9 cellular contexts compared by ENCODE assay signal in genomic region chr2:143934170-143934912, GRCh38.
DNase-seq lines count a peak whose midpoint lies in the region; ATAC-seq and TF ChIP-seq lines count a peak whose summit lies in the region.
"Had no signal": no experiment of that assay in that cellular context is flagged by ENCODE, and none has a peak within 500 bp of the region (broad histone marks: within the 10 kb centered on the region; RNA-seq: fewer than 3 reads in every experiment).

No MANE protein-coding gene starts in this region.

- H3K27ac ChIP-seq in iPS-20b (ENCODE audit: low read length) (no peak overlapping the region), upper lobe of left lung (peak overlapping the region; percentile 6 to 90 (median 60)), uterus (peak overlapping the region in 1 of 2 donors; percentile 11)

- H3K9ac ChIP-seq in iPS-20b (ENCODE audit: low read depth, low read length) = no peak overlapping the region

- no peak for TF ChIP-seq EP300 in upper lobe of left lung (IDR thresholded peaks at IDR 0.05)

- ATAC-seq in GM21619 (IDR thresholded peaks at IDR 0.05; ENCODE audit: unreplicated experiment) = peak; percentile 52
- peak; percentile 43 for ATAC-seq in HG03460 (IDR thresholded peaks at IDR 0.05; ENCODE audit: unreplicated experiment)
- ATAC-seq in upper lobe of left lung (ENCODE audit: low FRiP score in 2 of 2) = no peak
- ATAC-seq in activated CD8-positive, alpha-beta T cell treated with anti-CD3 and anti-CD28 coated beads for 36 hours = no peak

- H3K4me3 Mint-ChIP-seq in activated CD8-positive, alpha-beta T cell treated with anti-CD3 and anti-CD28 coated beads for 36 hours = no peak overlapping the region
- no peak overlapping the region for H3K4me3 Mint-ChIP-seq in activated naive CD8-positive, alpha-beta T cell treated with anti-CD3 and anti-CD28 coated beads for 36 hours

- H3K27ac Mint-ChIP-seq in activated CD8-positive, alpha-beta T cell treated with anti-CD3 and anti-CD28 coated beads for 36 hours = no peak overlapping the region
- no peak overlapping the region for H3K27ac Mint-ChIP-seq in activated naive CD8-positive, alpha-beta T cell treated with anti-CD3 and anti-CD28 coated beads for 36 hours

- intact Hi-C loops in activated CD8-positive, alpha-beta T cell treated with anti-CD3 and anti-CD28 coated beads for 36 hours (cut with micrococcal nuclease) = no loop called here
- intact Hi-C loops in uterus (cut with DNase I; ENCODE audit: low total_unique reads) = no loop called here

- CTCF ChIA-PET in activated CD8-positive, alpha-beta T cell treated with anti-CD3 and anti-CD28 coated beads for 36 hours (lab: Charles Lee) = interaction anchor here (1.1 to 1.2 kb wide), 2 partner anchors 10 to 31 kb away, joined by 3 read pairs; no protein-coding TSS in a partner anchor

- WGBS in upper lobe of left lung, 2 donors = 69 to 77% methylated on average over 3 of the region's 3 CpGs

- peaks cover 28% of the 10 kb centered on the region for H3K27me3 Mint-ChIP-seq in activated CD8-positive, alpha-beta T cell treated with anti-CD3 and anti-CD28 coated beads for 36 hours
- H3K27me3 Mint-ChIP-seq in activated naive CD8-positive, alpha-beta T cell treated with anti-CD3 and anti-CD28 coated beads for 36 hours = peaks cover 77% of the 10 kb centered on the region

- H3K27me3 ChIP-seq in iPS-20b (ENCODE audit: insufficient read depth, low read length) (peaks cover 43% of the 10 kb centered on the region), upper lobe of left lung (peaks cover 0 to 8% (median 0%) of the 10 kb centered on the region in 4 donors), uterus (no peaks in the 10 kb centered on the region)

- no peaks in the 10 kb centered on the region for H3K9me3 Mint-ChIP-seq in activated CD8-positive, alpha-beta T cell treated with anti-CD3 and anti-CD28 coated beads for 36 hours
- peaks cover 1% of the 10 kb centered on the region for H3K9me3 Mint-ChIP-seq in activated naive CD8-positive, alpha-beta T cell treated with anti-CD3 and anti-CD28 coated beads for 36 hours

- peak overlapping the region; percentile 20; the same call in 1 of the 2 replicates for H3K4me3 ChIP-seq in iPS-20b (ENCODE audit: low read length)
- H3K4me3 ChIP-seq in upper lobe of left lung = no peak overlapping the region
- H3K4me3 ChIP-seq in uterus = no peak overlapping the region

- DNase-seq in upper lobe of left lung (no peak), uterus (no peak)
- DNase-seq in activated CD8-positive, alpha-beta T cell treated with anti-CD3 and anti-CD28 coated beads for 36 hours = no peak
- DNase-seq in activated naive CD8-positive, alpha-beta T cell treated with anti-CD3 and anti-CD28 coated beads for 36 hours = no peak
- DNase-seq: activated T-cell treated with anti-CD3 and anti-CD28 coated beads, Interleukin-2, amount 50 U/mL, for 1 hour; SHP77 treated with DMSO at 0.1 percent for 48 hours had no signal

- peaks cover 13% of the 10 kb centered on the region for H3K4me1 Mint-ChIP-seq in activated CD8-positive, alpha-beta T cell treated with anti-CD3 and anti-CD28 coated beads for 36 hours (ENCODE audit: low read depth)
- H3K4me1 Mint-ChIP-seq in activated naive CD8-positive, alpha-beta T cell treated with anti-CD3 and anti-CD28 coated beads for 36 hours = peaks cover 14% of the 10 kb centered on the region

- H3K36me3 ChIP-seq in iPS-20b (ENCODE audit: insufficient read depth, low read depth, low read length) = no peaks in the 10 kb centered on the region
- H3K36me3 ChIP-seq in upper lobe of left lung = no peaks in the 10 kb centered on the region
- H3K36me3 ChIP-seq in uterus = no peaks in the 10 kb centered on the region

- no peaks in the 10 kb centered on the region for H3K36me3 Mint-ChIP-seq in activated CD8-positive, alpha-beta T cell treated with anti-CD3 and anti-CD28 coated beads for 36 hours (ENCODE audit: low read depth)
- H3K36me3 Mint-ChIP-seq in activated naive CD8-positive, alpha-beta T cell treated with anti-CD3 and anti-CD28 coated beads for 36 hours = no peaks in the 10 kb centered on the region

- peaks cover 35% of the 10 kb centered on the region; the same call in 1 of the 2 replicates for H3K4me1 ChIP-seq in iPS-20b (ENCODE audit: insufficient read depth, low read length)
- H3K4me1 ChIP-seq in upper lobe of left lung = peaks cover 4 to 17% (median 11%) of the 10 kb centered on the region in 4 donors
- H3K4me1 ChIP-seq in uterus = no peaks in the 10 kb centered on the region

- POLR2A ChIA-PET in activated CD8-positive, alpha-beta T cell treated with anti-CD3 and anti-CD28 coated beads for 36 hours (lab: Charles Lee) = interaction anchor here (0.6 kb wide), 1 partner anchor 99 kb away, joined by 3 read pairs; no protein-coding TSS in a partner anchor

- H3K9me3 ChIP-seq in iPS-20b (ENCODE audit: insufficient read depth, low read depth, low read length) (no peaks in the 10 kb centered on the region), upper lobe of left lung (no peaks in the 10 kb centered on the region), uterus (no peaks in the 10 kb centered on the region)

- TF ChIP-seq POLR2A in upper lobe of left lung (IDR thresholded peaks at IDR 0.05) (no peak), uterus (IDR thresholded peaks at IDR 0.05) (no peak)

- TF ChIP-seq CTCF in upper lobe of left lung (IDR thresholded peaks at IDR 0.05) (no peak), uterus (IDR thresholded peaks at IDR 0.05) (no peak)
- no peak for TF ChIP-seq CTCF in activated CD8-positive, alpha-beta T cell treated with anti-CD3 and anti-CD28 coated beads for 36 hours (IDR thresholded peaks at IDR 0.05)

Comparison
In these comparisons a context has a peak if more than half of its experiments do, and no peak if none do; other contexts are left out.
1. ATAC-seq: peak in GM21619 (single experiment) and HG03460 (single experiment); none in upper lobe of left lung (0 of 2) and activated CD8-positive, alpha-beta T cell treated with anti-CD3 and anti-CD28 coated beads for 36 hours (single experiment).